Comparison of ENCODE assay signal across 1 cellular context in the genomic region with DNA sequence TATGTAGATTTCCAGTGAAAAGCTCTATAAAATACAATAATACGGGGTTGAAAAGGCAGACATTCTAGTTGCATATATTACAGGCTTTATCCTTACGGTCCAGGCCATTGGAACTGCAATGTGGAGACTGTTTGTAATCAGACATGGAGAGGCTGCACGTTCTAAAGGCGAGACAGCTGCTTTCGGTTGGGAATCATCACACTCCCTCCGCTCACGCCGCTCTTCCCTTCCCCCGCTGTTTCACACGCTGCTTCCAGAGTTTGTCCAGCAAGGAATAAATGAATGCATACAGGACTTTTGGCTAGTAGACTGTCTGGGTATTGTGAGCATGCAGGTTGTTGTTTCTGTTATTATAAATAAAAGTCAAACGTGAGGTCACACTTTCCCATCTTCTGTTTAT.
TF ChIP-seq lines count a peak whose summit lies in the region.

No MANE protein-coding gene starts in this region.

TF ChIP-seq in WTC11, 78 proteins besides CTCF, POLR2A, EP300 and RAD21 (continued from another document):
- TF ChIP-seq, protein P1, sequence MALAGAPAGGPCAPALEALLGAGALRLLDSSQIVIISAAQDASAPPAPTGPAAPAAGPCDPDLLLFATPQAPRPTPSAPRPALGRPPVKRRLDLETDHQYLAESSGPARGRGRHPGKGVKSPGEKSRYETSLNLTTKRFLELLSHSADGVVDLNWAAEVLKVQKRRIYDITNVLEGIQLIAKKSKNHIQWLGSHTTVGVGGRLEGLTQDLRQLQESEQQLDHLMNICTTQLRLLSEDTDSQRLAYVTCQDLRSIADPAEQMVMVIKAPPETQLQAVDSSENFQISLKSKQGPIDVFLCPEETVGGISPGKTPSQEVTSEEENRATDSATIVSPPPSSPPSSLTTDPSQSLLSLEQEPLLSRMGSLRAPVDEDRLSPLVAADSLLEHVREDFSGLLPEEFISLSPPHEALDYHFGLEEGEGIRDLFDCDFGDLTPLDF (CRISPR knock-in tag; IDR thresholded peaks at IDR 0.05) = no peak
- TF ChIP-seq NR2C2 (CRISPR knock-in tag; IDR thresholded peaks at IDR 0.05) = no peak
- TF ChIP-seq JAZF1 (CRISPR knock-in tag; IDR thresholded peaks at IDR 0.05) = no peak
- TF ChIP-seq, protein P2, sequence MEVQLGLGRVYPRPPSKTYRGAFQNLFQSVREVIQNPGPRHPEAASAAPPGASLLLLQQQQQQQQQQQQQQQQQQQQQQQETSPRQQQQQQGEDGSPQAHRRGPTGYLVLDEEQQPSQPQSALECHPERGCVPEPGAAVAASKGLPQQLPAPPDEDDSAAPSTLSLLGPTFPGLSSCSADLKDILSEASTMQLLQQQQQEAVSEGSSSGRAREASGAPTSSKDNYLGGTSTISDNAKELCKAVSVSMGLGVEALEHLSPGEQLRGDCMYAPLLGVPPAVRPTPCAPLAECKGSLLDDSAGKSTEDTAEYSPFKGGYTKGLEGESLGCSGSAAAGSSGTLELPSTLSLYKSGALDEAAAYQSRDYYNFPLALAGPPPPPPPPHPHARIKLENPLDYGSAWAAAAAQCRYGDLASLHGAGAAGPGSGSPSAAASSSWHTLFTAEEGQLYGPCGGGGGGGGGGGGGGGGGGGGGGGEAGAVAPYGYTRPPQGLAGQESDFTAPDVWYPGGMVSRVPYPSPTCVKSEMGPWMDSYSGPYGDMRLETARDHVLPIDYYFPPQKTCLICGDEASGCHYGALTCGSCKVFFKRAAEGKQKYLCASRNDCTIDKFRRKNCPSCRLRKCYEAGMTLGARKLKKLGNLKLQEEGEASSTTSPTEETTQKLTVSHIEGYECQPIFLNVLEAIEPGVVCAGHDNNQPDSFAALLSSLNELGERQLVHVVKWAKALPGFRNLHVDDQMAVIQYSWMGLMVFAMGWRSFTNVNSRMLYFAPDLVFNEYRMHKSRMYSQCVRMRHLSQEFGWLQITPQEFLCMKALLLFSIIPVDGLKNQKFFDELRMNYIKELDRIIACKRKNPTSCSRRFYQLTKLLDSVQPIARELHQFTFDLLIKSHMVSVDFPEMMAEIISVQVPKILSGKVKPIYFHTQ (CRISPR knock-in tag; IDR thresholded peaks at IDR 0.05) = no peak
- TF ChIP-seq NR3C1 (CRISPR knock-in tag; conservative IDR thresholded peaks at IDR 0.05; ENCODE audit: low read depth) = no peak
- TF ChIP-seq MLX (CRISPR knock-in tag; IDR thresholded peaks at IDR 0.05) = no peak
- TF ChIP-seq OVOL2 (CRISPR knock-in tag; IDR thresholded peaks at IDR 0.05; ENCODE audit: borderline replicate concordance) = no peak
- no peak for TF ChIP-seq SMAD4 (CRISPR knock-in tag; IDR thresholded peaks at IDR 0.05)
- TF ChIP-seq ZNF317 (CRISPR knock-in tag; IDR thresholded peaks at IDR 0.05; ENCODE audit: borderline replicate concordance, low read depth) = no peak
- TF ChIP-seq, protein P3, sequence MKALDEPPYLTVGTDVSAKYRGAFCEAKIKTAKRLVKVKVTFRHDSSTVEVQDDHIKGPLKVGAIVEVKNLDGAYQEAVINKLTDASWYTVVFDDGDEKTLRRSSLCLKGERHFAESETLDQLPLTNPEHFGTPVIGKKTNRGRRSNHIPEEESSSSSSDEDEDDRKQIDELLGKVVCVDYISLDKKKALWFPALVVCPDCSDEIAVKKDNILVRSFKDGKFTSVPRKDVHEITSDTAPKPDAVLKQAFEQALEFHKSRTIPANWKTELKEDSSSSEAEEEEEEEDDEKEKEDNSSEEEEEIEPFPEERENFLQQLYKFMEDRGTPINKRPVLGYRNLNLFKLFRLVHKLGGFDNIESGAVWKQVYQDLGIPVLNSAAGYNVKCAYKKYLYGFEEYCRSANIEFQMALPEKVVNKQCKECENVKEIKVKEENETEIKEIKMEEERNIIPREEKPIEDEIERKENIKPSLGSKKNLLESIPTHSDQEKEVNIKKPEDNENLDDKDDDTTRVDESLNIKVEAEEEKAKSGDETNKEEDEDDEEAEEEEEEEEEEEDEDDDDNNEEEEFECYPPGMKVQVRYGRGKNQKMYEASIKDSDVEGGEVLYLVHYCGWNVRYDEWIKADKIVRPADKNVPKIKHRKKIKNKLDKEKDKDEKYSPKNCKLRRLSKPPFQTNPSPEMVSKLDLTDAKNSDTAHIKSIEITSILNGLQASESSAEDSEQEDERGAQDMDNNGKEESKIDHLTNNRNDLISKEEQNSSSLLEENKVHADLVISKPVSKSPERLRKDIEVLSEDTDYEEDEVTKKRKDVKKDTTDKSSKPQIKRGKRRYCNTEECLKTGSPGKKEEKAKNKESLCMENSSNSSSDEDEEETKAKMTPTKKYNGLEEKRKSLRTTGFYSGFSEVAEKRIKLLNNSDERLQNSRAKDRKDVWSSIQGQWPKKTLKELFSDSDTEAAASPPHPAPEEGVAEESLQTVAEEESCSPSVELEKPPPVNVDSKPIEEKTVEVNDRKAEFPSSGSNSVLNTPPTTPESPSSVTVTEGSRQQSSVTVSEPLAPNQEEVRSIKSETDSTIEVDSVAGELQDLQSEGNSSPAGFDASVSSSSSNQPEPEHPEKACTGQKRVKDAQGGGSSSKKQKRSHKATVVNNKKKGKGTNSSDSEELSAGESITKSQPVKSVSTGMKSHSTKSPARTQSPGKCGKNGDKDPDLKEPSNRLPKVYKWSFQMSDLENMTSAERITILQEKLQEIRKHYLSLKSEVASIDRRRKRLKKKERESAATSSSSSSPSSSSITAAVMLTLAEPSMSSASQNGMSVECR (CRISPR knock-in tag; IDR thresholded peaks at IDR 0.05; ENCODE audit: borderline replicate concordance) = no peak
- no peak for TF ChIP-seq TEAD4 (CRISPR knock-in tag; IDR thresholded peaks at IDR 0.05)
TF ChIP-seq in WTC11: peak in this region for 0.
